ENCODE assay signal across 2 cellular contexts in the genomic region with DNA sequence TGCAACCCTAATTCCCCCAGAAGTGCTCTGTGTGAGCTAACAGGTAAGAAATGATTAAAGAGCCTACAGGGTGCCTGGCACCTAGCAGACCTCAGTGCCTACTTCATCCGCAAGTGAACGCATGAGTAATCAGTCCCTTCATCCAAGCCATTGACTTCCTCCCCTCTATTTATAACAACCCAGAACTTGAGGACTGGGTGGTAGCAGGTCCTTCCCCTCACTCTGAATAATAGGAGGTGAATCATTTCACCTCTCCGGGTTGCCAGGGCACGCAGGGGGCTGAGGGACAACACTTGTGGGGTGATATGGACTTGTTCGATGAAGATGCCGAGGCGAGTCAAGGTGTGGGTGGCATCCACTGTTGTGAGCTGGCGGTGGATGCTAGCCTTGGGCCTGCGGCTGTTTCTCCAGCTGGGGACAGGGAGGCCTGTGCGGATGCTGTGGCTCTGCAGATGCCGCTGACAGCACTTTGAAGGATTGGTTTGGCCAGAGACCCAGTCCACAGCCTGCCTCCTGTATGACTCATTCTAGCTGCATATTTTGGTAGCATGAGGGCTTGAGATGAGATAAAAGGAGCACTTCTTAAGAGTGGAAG.
TF ChIP-seq lines count a peak whose summit lies in the region.

No MANE protein-coding gene starts in this region.

TF ChIP-seq in WTC11, 78 proteins besides CTCF, POLR2A, EP300 and RAD21 (continued from another document):
- TF ChIP-seq, protein P1, sequence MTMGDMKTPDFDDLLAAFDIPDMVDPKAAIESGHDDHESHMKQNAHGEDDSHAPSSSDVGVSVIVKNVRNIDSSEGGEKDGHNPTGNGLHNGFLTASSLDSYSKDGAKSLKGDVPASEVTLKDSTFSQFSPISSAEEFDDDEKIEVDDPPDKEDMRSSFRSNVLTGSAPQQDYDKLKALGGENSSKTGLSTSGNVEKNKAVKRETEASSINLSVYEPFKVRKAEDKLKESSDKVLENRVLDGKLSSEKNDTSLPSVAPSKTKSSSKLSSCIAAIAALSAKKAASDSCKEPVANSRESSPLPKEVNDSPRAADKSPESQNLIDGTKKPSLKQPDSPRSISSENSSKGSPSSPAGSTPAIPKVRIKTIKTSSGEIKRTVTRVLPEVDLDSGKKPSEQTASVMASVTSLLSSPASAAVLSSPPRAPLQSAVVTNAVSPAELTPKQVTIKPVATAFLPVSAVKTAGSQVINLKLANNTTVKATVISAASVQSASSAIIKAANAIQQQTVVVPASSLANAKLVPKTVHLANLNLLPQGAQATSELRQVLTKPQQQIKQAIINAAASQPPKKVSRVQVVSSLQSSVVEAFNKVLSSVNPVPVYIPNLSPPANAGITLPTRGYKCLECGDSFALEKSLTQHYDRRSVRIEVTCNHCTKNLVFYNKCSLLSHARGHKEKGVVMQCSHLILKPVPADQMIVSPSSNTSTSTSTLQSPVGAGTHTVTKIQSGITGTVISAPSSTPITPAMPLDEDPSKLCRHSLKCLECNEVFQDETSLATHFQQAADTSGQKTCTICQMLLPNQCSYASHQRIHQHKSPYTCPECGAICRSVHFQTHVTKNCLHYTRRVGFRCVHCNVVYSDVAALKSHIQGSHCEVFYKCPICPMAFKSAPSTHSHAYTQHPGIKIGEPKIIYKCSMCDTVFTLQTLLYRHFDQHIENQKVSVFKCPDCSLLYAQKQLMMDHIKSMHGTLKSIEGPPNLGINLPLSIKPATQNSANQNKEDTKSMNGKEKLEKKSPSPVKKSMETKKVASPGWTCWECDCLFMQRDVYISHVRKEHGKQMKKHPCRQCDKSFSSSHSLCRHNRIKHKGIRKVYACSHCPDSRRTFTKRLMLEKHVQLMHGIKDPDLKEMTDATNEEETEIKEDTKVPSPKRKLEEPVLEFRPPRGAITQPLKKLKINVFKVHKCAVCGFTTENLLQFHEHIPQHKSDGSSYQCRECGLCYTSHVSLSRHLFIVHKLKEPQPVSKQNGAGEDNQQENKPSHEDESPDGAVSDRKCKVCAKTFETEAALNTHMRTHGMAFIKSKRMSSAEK (CRISPR knock-in tag; IDR thresholded peaks at IDR 0.05; ENCODE audit: borderline replicate concordance): no peak
- TF ChIP-seq SP1 (CRISPR knock-in tag; conservative IDR thresholded peaks at IDR 0.05): no peak
- TF ChIP-seq RORB (CRISPR knock-in tag; IDR thresholded peaks at IDR 0.05): no peak
- TF ChIP-seq, protein P2, sequence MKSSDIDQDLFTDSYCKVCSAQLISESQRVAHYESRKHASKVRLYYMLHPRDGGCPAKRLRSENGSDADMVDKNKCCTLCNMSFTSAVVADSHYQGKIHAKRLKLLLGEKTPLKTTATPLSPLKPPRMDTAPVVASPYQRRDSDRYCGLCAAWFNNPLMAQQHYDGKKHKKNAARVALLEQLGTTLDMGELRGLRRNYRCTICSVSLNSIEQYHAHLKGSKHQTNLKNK (CRISPR knock-in tag; IDR thresholded peaks at IDR 0.05): no peak
- no peak for TF ChIP-seq PRRX2 (CRISPR knock-in tag; IDR thresholded peaks at IDR 0.05)
- TF ChIP-seq ZBTB21 (CRISPR knock-in tag; IDR thresholded peaks at IDR 0.05; ENCODE audit: borderline replicate concordance): no peak
- TF ChIP-seq NR2C2 (CRISPR knock-in tag; IDR thresholded peaks at IDR 0.05): no peak
TF ChIP-seq in WTC11: peak in this region for 0.

TF ChIP-seq in HepG2, 621 proteins besides CTCF, POLR2A, EP300 and RAD21 (continued from another document):
- TF ChIP-seq MZF1 (CRISPR knock-in tag; IDR thresholded peaks at IDR 0.05; ENCODE audit: borderline replicate concordance) (no peak), ZEB1 (IDR thresholded peaks at IDR 0.05; ENCODE audit: insufficient replicate concordance, low read depth) (no peak), NRL (CRISPR knock-in tag; IDR thresholded peaks at IDR 0.05; ENCODE audit: borderline replicate concordance) (no peak)
- TF ChIP-seq, protein P3, sequence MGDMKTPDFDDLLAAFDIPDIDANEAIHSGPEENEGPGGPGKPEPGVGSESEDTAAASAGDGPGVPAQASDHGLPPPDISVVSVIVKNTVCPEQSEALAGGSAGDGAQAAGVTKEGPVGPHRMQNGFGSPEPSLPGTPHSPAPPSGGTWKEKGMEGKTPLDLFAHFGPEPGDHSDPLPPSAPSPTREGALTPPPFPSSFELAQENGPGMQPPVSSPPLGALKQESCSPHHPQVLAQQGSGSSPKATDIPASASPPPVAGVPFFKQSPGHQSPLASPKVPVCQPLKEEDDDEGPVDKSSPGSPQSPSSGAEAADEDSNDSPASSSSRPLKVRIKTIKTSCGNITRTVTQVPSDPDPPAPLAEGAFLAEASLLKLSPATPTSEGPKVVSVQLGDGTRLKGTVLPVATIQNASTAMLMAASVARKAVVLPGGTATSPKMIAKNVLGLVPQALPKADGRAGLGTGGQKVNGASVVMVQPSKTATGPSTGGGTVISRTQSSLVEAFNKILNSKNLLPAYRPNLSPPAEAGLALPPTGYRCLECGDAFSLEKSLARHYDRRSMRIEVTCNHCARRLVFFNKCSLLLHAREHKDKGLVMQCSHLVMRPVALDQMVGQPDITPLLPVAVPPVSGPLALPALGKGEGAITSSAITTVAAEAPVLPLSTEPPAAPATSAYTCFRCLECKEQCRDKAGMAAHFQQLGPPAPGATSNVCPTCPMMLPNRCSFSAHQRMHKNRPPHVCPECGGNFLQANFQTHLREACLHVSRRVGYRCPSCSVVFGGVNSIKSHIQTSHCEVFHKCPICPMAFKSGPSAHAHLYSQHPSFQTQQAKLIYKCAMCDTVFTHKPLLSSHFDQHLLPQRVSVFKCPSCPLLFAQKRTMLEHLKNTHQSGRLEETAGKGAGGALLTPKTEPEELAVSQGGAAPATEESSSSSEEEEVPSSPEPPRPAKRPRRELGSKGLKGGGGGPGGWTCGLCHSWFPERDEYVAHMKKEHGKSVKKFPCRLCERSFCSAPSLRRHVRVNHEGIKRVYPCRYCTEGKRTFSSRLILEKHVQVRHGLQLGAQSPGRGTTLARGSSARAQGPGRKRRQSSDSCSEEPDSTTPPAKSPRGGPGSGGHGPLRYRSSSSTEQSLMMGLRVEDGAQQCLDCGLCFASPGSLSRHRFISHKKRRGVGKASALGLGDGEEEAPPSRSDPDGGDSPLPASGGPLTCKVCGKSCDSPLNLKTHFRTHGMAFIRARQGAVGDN (CRISPR knock-in tag; IDR thresholded peaks at IDR 0.05): peak; percentile 52
